1 cellular context compared by ENCODE assay signal in genomic region chr9:90842984-90843383, GRCh38.
TF ChIP-seq lines count a peak whose summit lies in the region.

No MANE protein-coding gene starts in this region.

TF ChIP-seq in HepG2, 621 proteins besides CTCF, POLR2A, EP300 and RAD21 (continued from another document):
- no peak for TF ChIP-seq ZNF710 (CRISPR knock-in tag; IDR thresholded peaks at IDR 0.05; ENCODE audit: borderline replicate concordance)
- no peak for TF ChIP-seq SATB2 (CRISPR knock-in tag; IDR thresholded peaks at IDR 0.05)
